ENCODE assay signal across 28 cellular contexts in genomic region chr4:96009720-96010119, GRCh38.
A peak's percentile ranks its signal among the peaks of the same experiment; 100 is the strongest.
DNase-seq lines count a peak whose midpoint lies in the region; ATAC-seq, FAIRE-seq and TF ChIP-seq lines count a peak whose summit lies in the region.
"Had no signal": no experiment of that assay in that cellular context is flagged by ENCODE, and none has a peak within 500 bp of the region (broad histone marks: within the 10 kb centered on the region; RNA-seq: fewer than 3 reads in every experiment).

No MANE protein-coding gene starts in this region.

- FAIRE-seq in bronchial epithelial cell (lab: Jason Lieb, UNC) (no peak), GM12891 (lab: Jason Lieb, UNC) (no peak), small intestine (lab: Jason Lieb, UNC) (no peak)

- in situ Hi-C loops in KBM-7 (cut with MboI; ENCODE audit: low pct_unique_long_range_greater_than_20kb, low sequenced_read_pairs), result no loop called here

- ATAC-seq in HG02759 (IDR thresholded peaks at IDR 0.05; ENCODE audit: unreplicated experiment), result no peak

- H3K36me3 Mint-ChIP-seq in MCF 10A (ENCODE audit: insufficient read depth, unreplicated experiment), result no peaks in the 10 kb centered on the region

- H3K36me3 ChIP-seq in breast epithelium, result no peaks in the 10 kb centered on the region
- H3K36me3 ChIP-seq in bronchial epithelial cell (ENCODE audit: control insufficient read depth, insufficient read depth, low read length), result no peaks in the 10 kb centered on the region
- no peaks in the 10 kb centered on the region for H3K36me3 ChIP-seq in small intestine (ENCODE audit: control insufficient read depth in 2 of 2, insufficient read depth in 2 of 2, low read length in 2 of 2)
- H3K36me3 ChIP-seq: left ventricle myocardium inferior, tibial nerve had no signal

- CTCF ChIA-PET in MCF 10A (lab: Yijun Ruan, JAX), result no interaction called here

- H3K4me3 ChIP-seq in breast epithelium (no peak overlapping the region), bronchial epithelial cell (ENCODE audit: low read depth, low read length) (no peak overlapping the region), small intestine (ENCODE audit: low read depth in 1 of 2, low read length in 2 of 2) (no peak overlapping the region)
- H3K4me3 ChIP-seq: dorsolateral prefrontal cortex, left ventricle myocardium inferior, smooth muscle cell, tibial nerve had no signal

- H3K4me3 Mint-ChIP-seq in MCF 10A (ENCODE audit: unreplicated experiment), result no peak overlapping the region
- H3K4me3 Mint-ChIP-seq: stimulated activated naive CD8-positive, alpha-beta T cell treated with anti-CD3 and anti-CD28 coated beads, Interleukin-15, Interleukin-2, amounts not matched to agents 100 ng/mL and 50 ng/mL, for 24 hours had no signal

- POLR2A ChIA-PET in MCF 10A (lab: Yijun Ruan, JAX), result no interaction called here

- H3K9me3 ChIP-seq in breast epithelium, result no peaks in the 10 kb centered on the region
- no peaks in the 10 kb centered on the region for H3K9me3 ChIP-seq in small intestine (ENCODE audit: control insufficient read depth, low read depth)
- H3K9me3 ChIP-seq: left ventricle myocardium inferior, tibial nerve had no signal

- H3K27ac ChIP-seq in breast epithelium, result no peak overlapping the region
- no peak overlapping the region for H3K27ac ChIP-seq in small intestine (ENCODE audit: low read depth in 1 of 2, low read length in 1 of 2)
- H3K27ac ChIP-seq: 22Rv1, dorsolateral prefrontal cortex, left ventricle myocardium inferior, tibial nerve, VCaP had no signal

- H3K27me3 Mint-ChIP-seq in MCF 10A (ENCODE audit: insufficient read depth, unreplicated experiment), result no peaks in the 10 kb centered on the region
- H3K27me3 Mint-ChIP-seq: stimulated activated naive CD8-positive, alpha-beta T cell treated with anti-CD3 and anti-CD28 coated beads, Interleukin-15, Interleukin-2, amounts not matched to agents 100 ng/mL and 50 ng/mL, for 24 hours had no signal

- no peak for TF ChIP-seq POLR2A in breast epithelium (IDR thresholded peaks at IDR 0.05)
- TF ChIP-seq POLR2A in GM12891 (IDR thresholded peaks at IDR 0.05; ENCODE audit: low read depth, low read length), result no peak

- BruUV-seq in MCF 10A (replicated peaks; lab: Mats Ljungman, UMichigan), result no TSS peak

- no peaks in the 10 kb centered on the region for H3K4me1 Mint-ChIP-seq in MCF 10A (ENCODE audit: insufficient read depth, unreplicated experiment)

- no peaks in the 10 kb centered on the region for H3K9me3 Mint-ChIP-seq in MCF 10A (ENCODE audit: unreplicated experiment)

- intact Hi-C loops in MCF 10A (cut with micrococcal nuclease), result no loop called here
- intact Hi-C loops in breast epithelium (cut with DNase I; ENCODE audit: low total_unique reads), result no loop called here

- H3K27ac Mint-ChIP-seq in MCF 10A (ENCODE audit: low read depth, unreplicated experiment), result no peak overlapping the region
- H3K27ac Mint-ChIP-seq: stimulated activated naive CD8-positive, alpha-beta T cell treated with anti-CD3 and anti-CD28 coated beads, Interleukin-15, Interleukin-2, amounts not matched to agents 100 ng/mL and 50 ng/mL, for 24 hours had no signal

- TF ChIP-seq CTCF in MCF 10A (IDR thresholded peaks at IDR 0.05; ENCODE audit: unreplicated experiment) (no peak), breast epithelium (IDR thresholded peaks at IDR 0.05) (no peak), bronchial epithelial cell (IDR thresholded peaks at IDR 0.05; ENCODE audit: insufficient read depth, low read length, severe bottlenecking) (no peak)

- H3K4me1 ChIP-seq in breast epithelium, result no peaks in the 10 kb centered on the region
- H3K4me1 ChIP-seq in small intestine (ENCODE audit: control insufficient read depth in 2 of 2, insufficient read depth in 1 of 2, low read depth in 1 of 2, low read length in 1 of 2), result no peaks in the 10 kb centered on the region
- H3K4me1 ChIP-seq: left ventricle myocardium inferior, tibial nerve had no signal

- H3K27me3 ChIP-seq in breast epithelium (no peaks in the 10 kb centered on the region), bronchial epithelial cell (ENCODE audit: control insufficient read depth, insufficient read depth, low read length) (no peaks in the 10 kb centered on the region), small intestine (ENCODE audit: control insufficient read depth in 2 of 2, insufficient read depth in 2 of 2, low read length in 2 of 2) (no peaks in the 10 kb centered on the region)
- H3K27me3 ChIP-seq: dorsolateral prefrontal cortex, tibial nerve had no signal

- DNase-seq in MCF 10A (ENCODE audit: unreplicated experiment) (peak; percentile 45), breast epithelium (ENCODE audit: low spot score in 2 of 2) (no peak), bronchial epithelial cell (ENCODE audit: low read depth) (peak; percentile 68), glomerular visceral epithelial cell (ENCODE audit: extremely low spot score) (peak; percentile 13), GM12891 (ENCODE audit: insufficient read length, low spot score) (no peak), small intestine (no peak), KBM-7 (no peak)
- DNase-seq: activated CD4-positive, alpha-beta T cell treated with anti-CD3 and anti-CD28 coated beads, Interleukin-2, amount 50 U/mL, for 4 hours; activated CD8-positive, alpha-beta memory T cell treated with anti-CD3 and anti-CD28 coated beads, Interleukin-2, amount 50 U/mL, for 48 hours; activated effector memory CD4-positive, alpha-beta T cell treated with Interleukin-2 at 50 U/mL for 16 hours; caudate nucleus; COR-L47; dorsolateral prefrontal cortex; erythroblast; head of caudate nucleus; IMR-90; left ventricle myocardium inferior; MM.1S; NCI-H2171 treated with DMSO at 0.1 percent for 48 hours; NCI-H774; stimulated activated CD4-positive, alpha-beta T cell treated with anti-CD3 and anti-CD28 coated beads, Interleukin-4, amount 100 ng/mL, for 1 hour; T-helper 2 cell had no signal

TF ChIP-seq in GM12891, 5 proteins besides CTCF, POLR2A, EP300 and RAD21:
- TF ChIP-seq SPI1 (IDR thresholded peaks at IDR 0.05; ENCODE audit: low read depth, low read length) (no peak), POLR2AphosphoS5 (IDR thresholded peaks at IDR 0.05; ENCODE audit: low read depth, low read length) (no peak), PAX5 (IDR thresholded peaks at IDR 0.05; ENCODE audit: insufficient read depth, low read length, severe bottlenecking) (no peak), TAF1 (IDR thresholded peaks at IDR 0.05; ENCODE audit: low read depth, low read length) (no peak), POU2F2 (IDR thresholded peaks at IDR 0.05; ENCODE audit: low read depth, low read length) (no peak)

Comparison
In these comparisons a context has a peak if more than half of its experiments do, and no peak if none do; other contexts are left out.
1. DNase-seq: peak in MCF 10A (single experiment), bronchial epithelial cell (single experiment) and glomerular visceral epithelial cell (single experiment); none in breast epithelium (0 of 2), GM12891 (single experiment), small intestine (single experiment) and KBM-7 (single experiment).